1 cellular context compared by ENCODE assay signal in the genomic region with DNA sequence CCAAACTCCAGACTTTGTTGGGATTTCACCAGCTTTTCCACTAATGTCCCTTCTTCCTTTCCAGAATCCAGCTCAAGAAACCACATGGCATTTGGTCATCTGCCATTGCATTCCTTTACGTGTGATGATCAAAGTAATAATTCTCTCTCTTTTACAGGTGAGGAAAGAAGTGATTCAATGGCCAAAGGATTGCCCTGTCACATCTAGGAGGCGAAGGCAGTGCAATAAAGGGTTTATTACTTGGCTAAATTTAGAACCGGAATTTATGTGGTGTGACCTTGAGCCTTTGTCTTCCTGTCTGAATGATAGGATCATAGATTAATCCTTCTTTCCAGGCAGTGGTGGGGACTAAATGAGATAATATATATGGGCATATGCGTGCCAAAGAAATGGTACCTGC.
TF ChIP-seq lines count a peak whose summit lies in the region.

No MANE protein-coding gene starts in this region.

TF ChIP-seq in HCT116, 20 proteins besides CTCF, POLR2A, EP300 and RAD21 (continued from another document):
- TF ChIP-seq, protein P1, sequence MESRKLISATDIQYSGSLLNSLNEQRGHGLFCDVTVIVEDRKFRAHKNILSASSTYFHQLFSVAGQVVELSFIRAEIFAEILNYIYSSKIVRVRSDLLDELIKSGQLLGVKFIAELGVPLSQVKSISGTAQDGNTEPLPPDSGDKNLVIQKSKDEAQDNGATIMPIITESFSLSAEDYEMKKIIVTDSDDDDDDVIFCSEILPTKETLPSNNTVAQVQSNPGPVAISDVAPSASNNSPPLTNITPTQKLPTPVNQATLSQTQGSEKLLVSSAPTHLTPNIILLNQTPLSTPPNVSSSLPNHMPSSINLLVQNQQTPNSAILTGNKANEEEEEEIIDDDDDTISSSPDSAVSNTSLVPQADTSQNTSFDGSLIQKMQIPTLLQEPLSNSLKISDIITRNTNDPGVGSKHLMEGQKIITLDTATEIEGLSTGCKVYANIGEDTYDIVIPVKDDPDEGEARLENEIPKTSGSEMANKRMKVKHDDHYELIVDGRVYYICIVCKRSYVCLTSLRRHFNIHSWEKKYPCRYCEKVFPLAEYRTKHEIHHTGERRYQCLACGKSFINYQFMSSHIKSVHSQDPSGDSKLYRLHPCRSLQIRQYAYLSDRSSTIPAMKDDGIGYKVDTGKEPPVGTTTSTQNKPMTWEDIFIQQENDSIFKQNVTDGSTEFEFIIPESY (IDR thresholded peaks at IDR 0.05; ENCODE audit: extremely low read depth, insufficient replicate concordance, low read length): no peak
- peak; percentile 37; the same call in 1 of the 2 replicates for TF ChIP-seq CBX3 (IDR thresholded peaks at IDR 0.05; ENCODE audit: low read depth)
- TF ChIP-seq SP1 (IDR thresholded peaks at IDR 0.05; ENCODE audit: low read depth): peak; percentile 70
- TF ChIP-seq, protein P2, sequence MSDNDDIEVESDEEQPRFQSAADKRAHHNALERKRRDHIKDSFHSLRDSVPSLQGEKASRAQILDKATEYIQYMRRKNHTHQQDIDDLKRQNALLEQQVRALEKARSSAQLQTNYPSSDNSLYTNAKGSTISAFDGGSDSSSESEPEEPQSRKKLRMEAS (IDR thresholded peaks at IDR 0.05): peak; percentile 62; the same call in 1 of the 2 replicates
- no peak for TF ChIP-seq POLR2AphosphoS5 (IDR thresholded peaks at IDR 0.05; ENCODE audit: low read depth, low read length)
- no peak for TF ChIP-seq EGR1 (IDR thresholded peaks at IDR 0.05; ENCODE audit: low read depth)
- no peak for TF ChIP-seq ELF1 (IDR thresholded peaks at IDR 0.05; ENCODE audit: borderline replicate concordance, low read depth)
- peak; percentile 64; the same call in 1 of the 2 replicates for TF ChIP-seq CEBPB (IDR thresholded peaks at IDR 0.05; ENCODE audit: low read depth)
- TF ChIP-seq ZNF274 (IDR thresholded peaks at IDR 0.05; ENCODE audit: low read depth, low read length): no peak
- peak; percentile 34 for TF ChIP-seq TCF7L2 (IDR thresholded peaks at IDR 0.05; ENCODE audit: borderline replicate concordance, extremely low read depth, insufficient read depth, insufficient read length)
- peak; percentile 52; the same call in 1 of the 2 replicates for TF ChIP-seq FOSL1 (IDR thresholded peaks at IDR 0.05; ENCODE audit: low read depth)
- TF ChIP-seq EZH2 (IDR thresholded peaks at IDR 0.05): no peak
- TF ChIP-seq SRF (IDR thresholded peaks at IDR 0.05; ENCODE audit: low read depth): 0 out of 2 replicates have a peak, but pooled peaks have one; percentile 13
- TF ChIP-seq JUND (IDR thresholded peaks at IDR 0.05): peak; percentile 56
- TF ChIP-seq YY1 (IDR thresholded peaks at IDR 0.05; ENCODE audit: extremely low read depth, insufficient replicate concordance, low read depth, low read length): no peak
- TF ChIP-seq ZFX (IDR thresholded peaks at IDR 0.05): no peak
